In genomic region chr2:131394147-131394931, GRCh38 we compare ENCODE assay signal across 11 cellular contexts.
DNase-seq lines count a peak whose midpoint lies in the region; ATAC-seq lines count a peak whose summit lies in the region.
"Had no signal": no experiment of that assay in that cellular context is flagged by ENCODE, and none has a peak within 500 bp of the region (broad histone marks: within the 10 kb centered on the region; RNA-seq: fewer than 3 reads in every experiment).

No MANE protein-coding gene starts in this region.

- H3K4me1 ChIP-seq in adipocyte (ENCODE audit: control insufficient read depth, insufficient read depth, low read length) = no peaks in the 10 kb centered on the region
- H3K4me1 ChIP-seq: right lobe of liver, testis had no signal

- no peaks in the 10 kb centered on the region for H3K4me1 Mint-ChIP-seq in stimulated activated memory B cell treated with anti-CD40 and anti-IgM and Interleukin-4, amounts not matched to agents 10 μg/mL and 1 μg/mL and 100 μg/mL, for 72 hours
- H3K4me1 Mint-ChIP-seq: B cell had no signal

- no peak overlapping the region for H3K9ac ChIP-seq in adipocyte (ENCODE audit: low read length)

- peak overlapping the region; percentile 50 for H3K4me3 ChIP-seq in adipocyte (ENCODE audit: low read length)
- H3K4me3 ChIP-seq: right lobe of liver had no signal

- peaks cover 49% of the 10 kb centered on the region for H3K27me3 Mint-ChIP-seq in stimulated activated memory B cell treated with anti-CD40 and anti-IgM and Interleukin-4, amounts not matched to agents 10 μg/mL and 1 μg/mL and 100 μg/mL, for 72 hours

- no peaks in the 10 kb centered on the region for H3K36me3 Mint-ChIP-seq in stimulated activated memory B cell treated with anti-CD40 and anti-IgM and Interleukin-4, amounts not matched to agents 10 μg/mL and 1 μg/mL and 100 μg/mL, for 72 hours

- no peaks in the 10 kb centered on the region for H3K9me3 ChIP-seq in adipocyte (ENCODE audit: control insufficient read depth, low read length)
- H3K9me3 ChIP-seq: right lobe of liver, testis had no signal

- H3K4me3 Mint-ChIP-seq in stimulated activated memory B cell treated with anti-CD40 and anti-IgM and Interleukin-4, amounts not matched to agents 10 μg/mL and 1 μg/mL and 100 μg/mL, for 72 hours = peak overlapping the region; percentile 24
- H3K4me3 Mint-ChIP-seq: B cell had no signal

- H3K9me3 Mint-ChIP-seq in stimulated activated memory B cell treated with anti-CD40 and anti-IgM and Interleukin-4, amounts not matched to agents 10 μg/mL and 1 μg/mL and 100 μg/mL, for 72 hours = no peaks in the 10 kb centered on the region

- peak; percentile 58 for DNase-seq in activated CD8-positive, alpha-beta memory T cell treated with anti-CD3 and anti-CD28 coated beads, Interleukin-2, amount 50 U/mL, for 48 hours
- no peak for DNase-seq in activated CD8-positive, alpha-beta memory T cell treated with anti-CD3 and anti-CD28 coated beads for 24 hours
- DNase-seq in adipocyte (ENCODE audit: low read depth) (no peak), iPS-NIHi11 (ENCODE audit: low spot score) (peak; percentile 62), OCI-M2 (lab: John Stamatoyannopoulos, UW; ENCODE audit: unreplicated experiment) (no peak), NCI-H2029 (lab: John Stamatoyannopoulos, UW) (no peak)
- DNase-seq: right lobe of liver, testis had no signal

- no peaks in the 10 kb centered on the region for H3K36me3 ChIP-seq in adipocyte (ENCODE audit: control insufficient read depth, insufficient read depth, low read length, severe bottlenecking)
- H3K36me3 ChIP-seq: right lobe of liver had no signal

- no peak for ATAC-seq in stimulated activated memory B cell treated with anti-CD40 and anti-IgM and Interleukin-4, amounts not matched to agents 10 μg/mL and 1 μg/mL and 100 μg/mL, for 72 hours
- no peak for ATAC-seq in GM18858 (IDR thresholded peaks at IDR 0.05; ENCODE audit: unreplicated experiment)

- H3K27me3 ChIP-seq in adipocyte (replicated peaks; ENCODE audit: control insufficient read depth, insufficient read depth, low read length) = peaks cover 4% of the 10 kb centered on the region
- H3K27me3 ChIP-seq: right lobe of liver, testis had no signal

- no peak overlapping the region for H3K27ac Mint-ChIP-seq in stimulated activated memory B cell treated with anti-CD40 and anti-IgM and Interleukin-4, amounts not matched to agents 10 μg/mL and 1 μg/mL and 100 μg/mL, for 72 hours
- H3K27ac Mint-ChIP-seq: B cell had no signal

Comparison
In these comparisons a context has a peak if more than half of its experiments do, and no peak if none do; other contexts are left out.
1. DNase-seq: peak in activated CD8-positive, alpha-beta memory T cell treated with anti-CD3 and anti-CD28 coated beads, Interleukin-2, amount 50 U/mL, for 48 hours (single experiment) and iPS-NIHi11 (single experiment); none in activated CD8-positive, alpha-beta memory T cell treated with anti-CD3 and anti-CD28 coated beads for 24 hours (single experiment), adipocyte (single experiment), OCI-M2 (single experiment) and NCI-H2029 (single experiment).